Comparison of ENCODE assay signal across 12 cellular contexts in the genomic region with DNA sequence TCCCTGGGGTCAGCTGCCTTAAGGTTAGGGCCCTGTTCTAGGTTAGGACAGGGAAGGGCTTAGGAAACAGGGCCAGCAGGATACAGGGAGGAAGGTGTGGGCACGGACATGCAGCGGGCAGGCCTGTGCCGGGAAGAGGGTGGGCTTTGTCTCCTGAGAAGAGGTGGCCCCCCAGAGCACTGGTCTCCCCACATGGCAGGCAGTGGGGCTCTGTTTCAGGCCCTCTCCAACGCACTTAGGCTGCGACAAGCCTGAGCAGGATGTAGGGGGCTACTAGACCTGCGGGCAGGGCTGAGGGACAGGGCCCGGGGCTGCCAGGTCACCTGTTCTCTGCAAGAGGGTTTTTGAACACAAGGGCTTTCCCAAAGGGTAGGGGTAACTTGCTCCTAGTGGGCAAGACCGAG. TPM values are rescaled to one million over a fixed set of nuclear protein-coding genes. Genes with fewer than 3 reads are reported as not detected.
A peak's percentile ranks its signal among the peaks of the same experiment; 100 is the strongest.
DNase-seq lines count a peak whose midpoint lies in the region; ATAC-seq, FAIRE-seq and TF ChIP-seq lines count a peak whose summit lies in the region.
"Had no signal": no experiment of that assay in that cellular context is flagged by ENCODE, and none has a peak within 500 bp of the region (broad histone marks: within the 10 kb centered on the region; RNA-seq: fewer than 3 reads in every experiment).

No MANE protein-coding gene starts in this region.

- H3K4me1 ChIP-seq in keratinocyte (ENCODE audit: control insufficient read depth, extremely low read depth, insufficient read depth, low read length) (peaks cover 54% of the 10 kb centered on the region), thymus (ENCODE audit: control insufficient read depth, insufficient read depth, low read length) (peaks cover 88% of the 10 kb centered on the region)

- H3K9me3 ChIP-seq in keratinocyte (ENCODE audit: control insufficient read depth, low read depth, low read length): no peaks in the 10 kb centered on the region
- H3K9me3 ChIP-seq in thymus (ENCODE audit: control insufficient read depth): no peaks in the 10 kb centered on the region
- H3K9me3 ChIP-seq: BE2C had no signal

- H3K4me1 Mint-ChIP-seq in activated T-cell treated with anti-CD3 and anti-CD28 coated beads, Interleukin-2, amount 50 U/mL, for 4 hours (ENCODE audit: low read depth): peaks cover 98% of the 10 kb centered on the region
- H3K4me1 Mint-ChIP-seq in activated B cell treated with CpG ODN at 0.5 μM for 24 hours: peaks cover 100% of the 10 kb centered on the region
- H3K4me1 Mint-ChIP-seq in progenitor cell of endocrine pancreas (ENCODE audit: low read depth): peaks cover 26% of the 10 kb centered on the region

- WGBS in thymus: 87% methylated on average over 8 of the region's 8 CpGs

- ATAC-seq in activated T-cell treated with anti-CD3 and anti-CD28 coated beads, Interleukin-2, amount 50 U/mL, for 4 hours: no peak
- no peak for ATAC-seq in activated B cell treated with CpG ODN at 0.5 μM for 24 hours (ENCODE audit: low read depth)

- POLR2A ChIA-PET in activated B cell treated with CpG ODN at 0.5 μM for 24 hours (lab: Charles Lee): interaction anchor here (1.0 to 2.4 kb wide), 6 partner anchors 13 to 145 kb away, joined by 3 to 14 read pairs (median 5); no protein-coding TSS in a partner anchor

- H3K27ac Mint-ChIP-seq in activated B cell treated with CpG ODN at 0.5 μM for 24 hours (peak overlapping the region; percentile 92), progenitor cell of endocrine pancreas (no peak overlapping the region)

- H3K4me2 ChIP-seq in keratinocyte (ENCODE audit: control insufficient read depth, extremely low read depth, insufficient read depth, low read depth, low read length): peak overlapping the region; percentile 68

- H3K9ac ChIP-seq in keratinocyte (ENCODE audit: control insufficient read depth, extremely low read depth, insufficient read depth, low read length): peak overlapping the region; percentile 74

- H3K27me3 ChIP-seq in keratinocyte (ENCODE audit: control insufficient read depth, extremely low read depth, insufficient read depth, low read length) (no peaks in the 10 kb centered on the region), thymus (ENCODE audit: control insufficient read depth, insufficient read depth) (no peaks in the 10 kb centered on the region)
- H3K27me3 ChIP-seq: BE2C had no signal

- peaks cover 5% of the 10 kb centered on the region for H4K20me1 ChIP-seq in keratinocyte (ENCODE audit: control insufficient read depth, extremely low read depth, insufficient read depth, low read length)

- dilution Hi-C loops in keratinocyte (cut with MboI; ENCODE audit: extremely low pct_ligation_motif_present, low sequenced_read_pairs): no loop called here

- H2AFZ ChIP-seq in keratinocyte (ENCODE audit: control insufficient read depth, low read length): no peak overlapping the region

- H3K27ac ChIP-seq in keratinocyte (ENCODE audit: control insufficient read depth, insufficient read depth, low read length): peak overlapping the region; percentile 82
- peak overlapping the region; percentile 98 for H3K27ac ChIP-seq in thymus (ENCODE audit: low read depth)

- peaks cover 11% of the 10 kb centered on the region for H3K36me3 Mint-ChIP-seq in activated T-cell treated with anti-CD3 and anti-CD28 coated beads, Interleukin-2, amount 50 U/mL, for 4 hours (ENCODE audit: insufficient read depth)
- H3K36me3 Mint-ChIP-seq in activated B cell treated with CpG ODN at 0.5 μM for 24 hours (ENCODE audit: low read depth) (peaks cover 29% of the 10 kb centered on the region), progenitor cell of endocrine pancreas (ENCODE audit: insufficient read depth) (no peaks in the 10 kb centered on the region)

- H3K9me1 ChIP-seq in keratinocyte (ENCODE audit: control insufficient read depth, extremely low read depth, insufficient read depth, low read length): peaks cover 5% of the 10 kb centered on the region

- peak overlapping the region; percentile 72 for H3K4me3 Mint-ChIP-seq in activated T-cell treated with anti-CD3 and anti-CD28 coated beads, Interleukin-2, amount 50 U/mL, for 4 hours
- H3K4me3 Mint-ChIP-seq in activated B cell treated with CpG ODN at 0.5 μM for 24 hours: peak overlapping the region; percentile 41
- no peak overlapping the region for H3K4me3 Mint-ChIP-seq in progenitor cell of endocrine pancreas (ENCODE audit: low read depth)

- peaks cover 89% of the 10 kb centered on the region for H3K79me2 ChIP-seq in keratinocyte (ENCODE audit: control insufficient read depth, insufficient read depth, low read length)

- no peak for TF ChIP-seq CTCF in activated B cell treated with CpG ODN at 0.5 μM for 24 hours (IDR thresholded peaks at IDR 0.05)
- TF ChIP-seq CTCF in keratinocyte (optimal IDR thresholded peaks at IDR 0.05 in 1 of 3, IDR thresholded peaks at IDR 0.05 in 1 of 3, conservative IDR thresholded peaks at IDR 0.05 in 1 of 3; ENCODE audit: extremely low read depth in 1 of 3, insufficient read depth in 2 of 3, low read length in 3 of 3): no peak
- no peak for TF ChIP-seq CTCF in progenitor cell of endocrine pancreas (IDR thresholded peaks at IDR 0.05; ENCODE audit: unreplicated experiment)

- H3K4me3 ChIP-seq in keratinocyte (ENCODE audit: control insufficient read depth in 2 of 3, extremely low read depth in 1 of 3, insufficient read depth in 2 of 3, low read depth in 1 of 3, low read length in 3 of 3): no peak overlapping the region
- peak overlapping the region; percentile 44 for H3K4me3 ChIP-seq in thymus (ENCODE audit: low read length)

- no peak for FAIRE-seq in keratinocyte (lab: Jason Lieb, UNC)
- FAIRE-seq: H54 had no signal

- H3K36me3 ChIP-seq in keratinocyte (ENCODE audit: control insufficient read depth in 2 of 2, extremely low read depth in 1 of 2, insufficient read depth in 2 of 2, low read length in 2 of 2): peaks cover 0 to 3% of the 10 kb centered on the region in 2 experiments
- peaks cover 26% of the 10 kb centered on the region for H3K36me3 ChIP-seq in thymus (ENCODE audit: control insufficient read depth, insufficient read depth)

- intact Hi-C loops in activated B cell treated with CpG ODN at 0.5 μM for 24 hours (cut with micrococcal nuclease): loop anchor here (2.0 to 10.0 kb wide), 3 partner anchors 31 to 143 kb away; no protein-coding TSS in a partner anchor

- H3K27me3 Mint-ChIP-seq in activated T-cell treated with anti-CD3 and anti-CD28 coated beads, Interleukin-2, amount 50 U/mL, for 4 hours (ENCODE audit: low read depth): no peaks in the 10 kb centered on the region
- no peaks in the 10 kb centered on the region for H3K27me3 Mint-ChIP-seq in activated B cell treated with CpG ODN at 0.5 μM for 24 hours
- H3K27me3 Mint-ChIP-seq in progenitor cell of endocrine pancreas: no peaks in the 10 kb centered on the region

- H3K9me3 Mint-ChIP-seq in activated T-cell treated with anti-CD3 and anti-CD28 coated beads, Interleukin-2, amount 50 U/mL, for 4 hours: no peaks in the 10 kb centered on the region
- H3K9me3 Mint-ChIP-seq in activated B cell treated with CpG ODN at 0.5 μM for 24 hours: no peaks in the 10 kb centered on the region
- H3K9me3 Mint-ChIP-seq in progenitor cell of endocrine pancreas (ENCODE audit: low read depth): no peaks in the 10 kb centered on the region

- CTCF ChIA-PET in activated B cell treated with CpG ODN at 0.5 μM for 24 hours (lab: Charles Lee): interaction anchor here (0.7 to 1.8 kb wide), 3 partner anchors 31 to 145 kb away, joined by 3 to 5 read pairs (median 4); no protein-coding TSS in a partner anchor

- no peak for DNase-seq in activated T-cell treated with anti-CD3 and anti-CD28 coated beads, Interleukin-2, amount 50 U/mL, for 4 hours
- no peak for DNase-seq in activated T-cell treated with anti-CD3 and anti-CD28 coated beads, Interleukin-2, amount 50 U/mL, for 48 hours
- DNase-seq in activated B cell treated with CpG ODN at 0.5 μM for 24 hours (no peak), keratinocyte (ENCODE audit: low read depth, low spot score) (no peak), progenitor cell of endocrine pancreas (ENCODE audit: low spot score, unreplicated experiment) (no peak), NCI-H1930 (lab: John Stamatoyannopoulos, UW) (no peak), hepatic stellate cell (ENCODE audit: low spot score) (no peak)
- DNase-seq: BE2C, NCI-H510A, occipital lobe had no signal

RNA-seq across cellular contexts. Expression of gene KLF13, which starts 33.5 kb away (rescaled TPM):
- 10 to 100 TPM; 75.0 to 82.8 (median 81.8) TPM for total RNA-seq in activated T-cell treated with anti-CD3 and anti-CD28 coated beads, Interleukin-2, amount 50 U/mL, for 4 hours
- total RNA-seq in activated B cell treated with CpG ODN at 0.5 μM for 24 hours: 177 and 178 TPM in 2 replicates
- 42.4 to 66.7 TPM (median 59.8 TPM) in 3 replicates for polyA plus RNA-seq in keratinocyte
- 25.8 TPM for polyA plus RNA-seq in keratinocyte (2011; ENCODE audit: low read depth)
- polyA plus RNA-seq in keratinocyte (2011; cell fraction: cytosol; rRNA removed): 44.4 and 68.0 TPM in 2 replicates
- 107 and 118 TPM in 2 replicates for polyA plus RNA-seq in keratinocyte (2011; cell fraction: nucleus; rRNA removed)
- 58.5 and 59.0 TPM in 2 replicates for polyA plus RNA-seq in keratinocyte (2012; ENCODE audit: low replicate concordance)
- polyA minus RNA-seq in keratinocyte: 52.2 to 63.3 TPM (median 62.0 TPM) in 3 replicates
- 49.5 TPM for polyA minus RNA-seq in keratinocyte (2011; cell fraction: cytosol; rRNA and poly(A)+ RNA removed)
- polyA minus RNA-seq in keratinocyte (2011; cell fraction: nucleus; rRNA and poly(A)+ RNA removed): 45.8 and 58.6 TPM in 2 replicates
- polyA plus RNA-seq in thymus: 107 TPM
- 26.9 and 34.0 TPM in 2 replicates for total RNA-seq in progenitor cell of endocrine pancreas
